26 cellular contexts compared by ENCODE assay signal in genomic region chr18:73749304-73749703, GRCh38.
DNase-seq lines count a peak whose midpoint lies in the region; ATAC-seq, FAIRE-seq and TF ChIP-seq lines count a peak whose summit lies in the region.
"Had no signal": no experiment of that assay in that cellular context is flagged by ENCODE, and none has a peak within 500 bp of the region (broad histone marks: within the 10 kb centered on the region; RNA-seq: fewer than 3 reads in every experiment).

No MANE protein-coding gene starts in this region.

- H3K9me3 Mint-ChIP-seq in CD4-positive, alpha-beta memory T cell: peaks cover 0 to 3% (median 2%) of the 10 kb centered on the region in 8 donors
- H3K9me3 Mint-ChIP-seq: CD4-positive, alpha-beta T cell had no signal

- peak; percentile 99 for FAIRE-seq in D721Med (lab: Jason Lieb, UNC)
- FAIRE-seq: A549, G401.6, GM12892, GM19239, H1 had no signal

- no peaks in the 10 kb centered on the region for H3K27me3 ChIP-seq in smooth muscle cell (ENCODE audit: low read depth)
- H3K27me3 ChIP-seq in CD4-positive, alpha-beta memory T cell (ENCODE audit: insufficient read depth, low read length): no peaks in the 10 kb centered on the region
- H3K27me3 ChIP-seq: BE2C; BLaER1 treated with 17β-estradiol and CSF1 and Interleukin-3, amounts not matched to agents 10 nM and 100 nM had no signal

- H3K36me3 ChIP-seq in smooth muscle cell (ENCODE audit: low read depth): no peaks in the 10 kb centered on the region
- H3K36me3 ChIP-seq in CD4-positive, alpha-beta memory T cell (ENCODE audit: insufficient read depth, low read length): no peaks in the 10 kb centered on the region
- H3K36me3 ChIP-seq: BE2C; BLaER1 treated with 17β-estradiol and CSF1 and Interleukin-3, amounts not matched to agents 10 nM and 100 nM had no signal

- no peak overlapping the region for H3K27ac Mint-ChIP-seq in CD4-positive, alpha-beta memory T cell
- H3K27ac Mint-ChIP-seq: CD14-positive monocyte; CD4-positive, alpha-beta T cell had no signal

- H3K4me3 ChIP-seq in epithelial cell of esophagus (ENCODE audit: low read length) (no peak overlapping the region), smooth muscle cell (no peak overlapping the region)
- no peak overlapping the region for H3K4me3 ChIP-seq in CD4-positive, alpha-beta memory T cell (ENCODE audit: low read length in 2 of 2)
- H3K4me3 ChIP-seq: A549; BLaER1 treated with 17β-estradiol and CSF1 and Interleukin-3, amounts not matched to agents 10 nM and 100 nM; GM23248 had no signal

- CTCF ChIA-PET in RWPE1 (lab: Yijun Ruan, JAX): no interaction called here
- CTCF ChIA-PET in CD4-positive, alpha-beta memory T cell (lab: Charles Lee; ENCODE audit: partially characterized antibody): no interaction called here

- H3K9ac ChIP-seq in smooth muscle cell (ENCODE audit: low read depth): no peak overlapping the region
- H3K9ac ChIP-seq: BLaER1 treated with 17β-estradiol and CSF1 and Interleukin-3, amounts not matched to agents 10 nM and 100 nM; GM23248 had no signal

- no peaks in the 10 kb centered on the region for H3K79me2 ChIP-seq in smooth muscle cell (ENCODE audit: low read depth)

- peaks cover 12% of the 10 kb centered on the region for H3F3A ChIP-seq in smooth muscle cell (ENCODE audit: low read depth)

- no peaks in the 10 kb centered on the region for H3K27me3 Mint-ChIP-seq in CD4-positive, alpha-beta memory T cell
- H3K27me3 Mint-ChIP-seq: CD4-positive, alpha-beta T cell had no signal

- H3K4me1 Mint-ChIP-seq in CD4-positive, alpha-beta memory T cell: no peaks in the 10 kb centered on the region
- H3K4me1 Mint-ChIP-seq: CD14-positive monocyte had no signal

- H3K4me2 ChIP-seq in smooth muscle cell: no peak overlapping the region
- H3K4me2 ChIP-seq: A549; BLaER1 treated with 17β-estradiol and CSF1 and Interleukin-3, amounts not matched to agents 10 nM and 100 nM had no signal

- H3K27ac ChIP-seq in RWPE1 (no peak overlapping the region), smooth muscle cell (ENCODE audit: low read depth) (peak overlapping the region; percentile 2)
- no peak overlapping the region for H3K27ac ChIP-seq in CD4-positive, alpha-beta memory T cell (ENCODE audit: low read depth, low read length)
- H3K27ac ChIP-seq: A549; BLaER1 treated with 17β-estradiol and CSF1 and Interleukin-3, amounts not matched to agents 10 nM and 100 nM; GM23248 had no signal

- no peak overlapping the region for H3K4me3 Mint-ChIP-seq in CD4-positive, alpha-beta memory T cell
- H3K4me3 Mint-ChIP-seq: CD14-positive monocyte; CD4-positive, alpha-beta T cell had no signal

- no peaks in the 10 kb centered on the region for H3K36me3 Mint-ChIP-seq in CD4-positive, alpha-beta memory T cell
- H3K36me3 Mint-ChIP-seq: CD14-positive monocyte had no signal

- H2AFZ ChIP-seq in smooth muscle cell (ENCODE audit: low read depth): no peak overlapping the region
- H2AFZ ChIP-seq: GM23248 had no signal

- no peak for TF ChIP-seq CTCF in D721Med (IDR thresholded peaks at IDR 0.05; ENCODE audit: insufficient read depth, missing control alignments)
- no peak for TF ChIP-seq CTCF in RWPE1 (conservative IDR thresholded peaks at IDR 0.05; ENCODE audit: low read depth)
- TF ChIP-seq CTCF in epithelial cell of esophagus (IDR thresholded peaks at IDR 0.05; ENCODE audit: insufficient read depth, low read depth, low read length, missing control alignments): no peak
- TF ChIP-seq CTCF in smooth muscle cell (IDR thresholded peaks at IDR 0.05; ENCODE audit: borderline replicate concordance, insufficient read depth, poor library complexity, severe bottlenecking): no peak

- WGBS in smooth muscle cell (ENCODE audit: low lambda C conversion rate): 91% methylated on average over 2 of the region's 2 CpGs

- intact Hi-C loops in CD4-positive, alpha-beta memory T cell (cut with micrococcal nuclease): no loop called here

- no peak for ATAC-seq in GM21515 (IDR thresholded peaks at IDR 0.05; ENCODE audit: unreplicated experiment)
- ATAC-seq: A549 had no signal

- no peaks in the 10 kb centered on the region for H3K4me1 ChIP-seq in smooth muscle cell (ENCODE audit: low read depth)
- no peaks in the 10 kb centered on the region for H3K4me1 ChIP-seq in CD4-positive, alpha-beta memory T cell (ENCODE audit: insufficient read depth, low read length)
- H3K4me1 ChIP-seq: BE2C; BLaER1 treated with 17β-estradiol and CSF1 and Interleukin-3, amounts not matched to agents 10 nM and 100 nM had no signal

- POLR2A ChIA-PET in RWPE1 (lab: Yijun Ruan, JAX; ENCODE audit: low non-redundant PET): no interaction called here
- POLR2A ChIA-PET in CD4-positive, alpha-beta memory T cell (lab: Charles Lee; ENCODE audit: partially characterized antibody): no interaction called here

- H3K9me3 ChIP-seq in smooth muscle cell (replicated peaks; ENCODE audit: low read depth): no peaks in the 10 kb centered on the region
- no peaks in the 10 kb centered on the region for H3K9me3 ChIP-seq in CD4-positive, alpha-beta memory T cell (ENCODE audit: control insufficient read depth in 1 of 2, low read length in 2 of 2)
- H3K9me3 ChIP-seq: A549; BE2C; BLaER1 treated with 17β-estradiol and CSF1 and Interleukin-3, amounts not matched to agents 10 nM and 100 nM had no signal

- no peaks in the 10 kb centered on the region for H4K20me1 ChIP-seq in smooth muscle cell (ENCODE audit: low read depth)
- H4K20me1 ChIP-seq: BLaER1 treated with 17β-estradiol and CSF1 and Interleukin-3, amounts not matched to agents 10 nM and 100 nM had no signal

- DNase-seq in D721Med (ENCODE audit: insufficient read length, low spot score) (no peak), RWPE1 (ENCODE audit: low spot score) (peak; percentile 8), epithelial cell of esophagus (ENCODE audit: low read depth) (peak; percentile 83), smooth muscle cell (lab: John Stamatoyannopoulos, UW; ENCODE audit: unreplicated experiment) (no peak), NCI-H2196 (lab: John Stamatoyannopoulos, UW; ENCODE audit: unreplicated experiment) (no peak)
- DNase-seq in CD4-positive, alpha-beta memory T cell: no peak
- DNase-seq: 8988T; ACHN; AML-193; BE2C; Calu3; CD4-positive, alpha-beta T cell; COR-L47; DMS153; DND-41; GM23248; H7; HCEC 1CT had no signal

Comparison
In these comparisons a context has a peak if more than half of its experiments do, and no peak if none do; other contexts are left out.
1. DNase-seq: peak in RWPE1 (single experiment) and epithelial cell of esophagus (single experiment); none in D721Med (single experiment), smooth muscle cell (single experiment), CD4-positive, alpha-beta memory T cell (0 of 5) and NCI-H2196 (single experiment).